ENCODE assay signal across 1 cellular context in genomic region chr16:81650982-81651562, GRCh38.
TF ChIP-seq lines count a peak whose summit lies in the region.

No MANE protein-coding gene starts in this region.

TF ChIP-seq in K562, 482 proteins besides CTCF, POLR2A, EP300 and RAD21 (continued from another document):
- TF ChIP-seq ZBTB40 (IDR thresholded peaks at IDR 0.05) (no peak), ZBTB40 (CRISPR knock-in tag; IDR thresholded peaks at IDR 0.05) (no peak), HSF4 (CRISPR knock-in tag; IDR thresholded peaks at IDR 0.05; ENCODE audit: borderline replicate concordance) (no peak), KDM2B (CRISPR knock-in tag; IDR thresholded peaks at IDR 0.05) (no peak), DDX20 (tag; IDR thresholded peaks at IDR 0.05; ENCODE audit: low read depth) (no peak), BHLHE40 (IDR thresholded peaks at IDR 0.05; ENCODE audit: low read length) (0 out of 2 replicates have a peak, but pooled peaks have one; percentile 11), POU5F1 (IDR thresholded peaks at IDR 0.05; ENCODE audit: borderline replicate concordance, low read depth, low read length, partially characterized antibody) (no peak), LARP7 (IDR thresholded peaks at IDR 0.05) (no peak), NFATC3 (IDR thresholded peaks at IDR 0.05) (no peak), EGR1 (conservative IDR thresholded peaks at IDR 0.05) (peak; percentile 74), HLTF (IDR thresholded peaks at IDR 0.05) (no peak), OTX1 (CRISPR knock-in tag; IDR thresholded peaks at IDR 0.05) (0 out of 2 replicates have a peak, but pooled peaks have one; percentile 31), SRSF1 (IDR thresholded peaks at IDR 0.05; ENCODE audit: low read depth, low read length) (no peak), SMAD3 (CRISPR knock-in tag; conservative IDR thresholded peaks at IDR 0.05) (0 out of 2 replicates have a peak, but pooled peaks have one; percentile 21), KDM5B (IDR thresholded peaks at IDR 0.05; ENCODE audit: insufficient replicate concordance, low read depth, low read length) (peak; percentile 65), RFX1 (IDR thresholded peaks at IDR 0.05) (no peak), ZNF57 (CRISPR knock-in tag; IDR thresholded peaks at IDR 0.05) (no peak), SNIP1 (IDR thresholded peaks at IDR 0.05; ENCODE audit: low read depth) (no peak), MLLT1 (IDR thresholded peaks at IDR 0.05) (peak in 1 of 2 experiments; percentile 69; a peak in 2 of 4 replicates), ZNF766 (CRISPR knock-in tag; conservative IDR thresholded peaks at IDR 0.05) (no peak), RHOXF2B (CRISPR knock-in tag; conservative IDR thresholded peaks at IDR 0.05) (no peak), TFAP4 (CRISPR knock-in tag; IDR thresholded peaks at IDR 0.05; ENCODE audit: borderline replicate concordance) (peak; percentile 78; the same call in 1 of the 2 replicates), JUN (IDR thresholded peaks at IDR 0.05; ENCODE audit: borderline replicate concordance, low read depth, low read length) (no peak; the same call in 1 of the 2 replicates), JUN (CRISPR knock-in tag; IDR thresholded peaks at IDR 0.05; ENCODE audit: borderline replicate concordance) (peak; percentile 43; the same call in 1 of the 2 replicates), HDAC2 (IDR thresholded peaks at IDR 0.05) (no peak), ZBTB17 (CRISPR knock-in tag; IDR thresholded peaks at IDR 0.05) (no peak), TBP (optimal IDR thresholded peaks at IDR 0.05; ENCODE audit: low read depth, low read length) (no peak), MIER1 (IDR thresholded peaks at IDR 0.05; ENCODE audit: low read depth) (no peak), CXXC5 (CRISPR knock-in tag; IDR thresholded peaks at IDR 0.05) (no peak), RBFOX2 (IDR thresholded peaks at IDR 0.05; ENCODE audit: low read depth, low read length) (peak; percentile 38; the same call in 1 of the 2 replicates), NFE2L1 (tag; IDR thresholded peaks at IDR 0.05; ENCODE audit: borderline replicate concordance, low read depth) (no peak), BCLAF1 (IDR thresholded peaks at IDR 0.05; ENCODE audit: borderline replicate concordance in 1 of 2, control insufficient read depth in 1 of 2, low read depth in 2 of 2, low read length in 1 of 2) (no peak), THRAP3 (IDR thresholded peaks at IDR 0.05; ENCODE audit: borderline replicate concordance) (no peak)
- TF ChIP-seq, protein P1, sequence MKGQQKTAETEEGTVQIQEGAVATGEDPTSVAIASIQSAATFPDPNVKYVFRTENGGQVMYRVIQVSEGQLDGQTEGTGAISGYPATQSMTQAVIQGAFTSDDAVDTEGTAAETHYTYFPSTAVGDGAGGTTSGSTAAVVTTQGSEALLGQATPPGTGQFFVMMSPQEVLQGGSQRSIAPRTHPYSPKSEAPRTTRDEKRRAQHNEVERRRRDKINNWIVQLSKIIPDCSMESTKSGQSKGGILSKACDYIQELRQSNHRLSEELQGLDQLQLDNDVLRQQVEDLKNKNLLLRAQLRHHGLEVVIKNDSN (CRISPR knock-in tag; IDR thresholded peaks at IDR 0.05) = peak; percentile 29; the same call in 1 of the 2 replicates
